9 cellular contexts compared by ENCODE assay signal in the genomic region with DNA sequence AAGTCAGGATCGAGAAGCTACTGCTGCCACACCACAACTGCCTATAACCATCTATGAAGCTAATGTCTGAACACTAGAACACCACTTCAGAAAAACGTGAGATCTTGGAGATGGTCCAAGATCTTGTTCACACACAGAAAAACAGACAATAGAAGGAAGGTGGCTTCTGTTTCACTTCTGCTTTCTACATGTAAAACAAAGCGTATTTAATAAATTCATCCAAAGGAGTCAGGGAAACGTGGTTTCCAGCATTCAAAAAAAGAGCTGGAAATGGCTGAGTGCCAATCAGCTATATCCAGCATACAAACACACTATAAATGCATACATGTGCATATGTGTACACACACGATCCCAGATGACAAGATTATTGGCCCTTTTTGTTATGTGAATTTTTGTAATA.
DNase-seq lines count a peak whose midpoint lies in the region; ATAC-seq and TF ChIP-seq lines count a peak whose summit lies in the region.
"Had no signal": no experiment of that assay in that cellular context is flagged by ENCODE, and none has a peak within 500 bp of the region (broad histone marks: within the 10 kb centered on the region; RNA-seq: fewer than 3 reads in every experiment).

No MANE protein-coding gene starts in this region.

- ATAC-seq in HG02588 (IDR thresholded peaks at IDR 0.05; ENCODE audit: unreplicated experiment) (peak; percentile 60), naive B cell (ENCODE audit: low read depth in 2 of 2) (peak; percentile 92 to 94)

- H3K4me3 ChIP-seq in dorsolateral prefrontal cortex, result peak overlapping the region in 1 of 59 donors; percentile 15
- H3K4me3 ChIP-seq: vagina had no signal

- intact Hi-C loops in dorsolateral prefrontal cortex (cut with DNase I), result no loop called here
- intact Hi-C loops in MCF 10A (cut with micrococcal nuclease), result no loop called here
- intact Hi-C loops in head of caudate nucleus (cut with DNase I), result no loop called here

- TF ChIP-seq CTCF in dorsolateral prefrontal cortex (IDR thresholded peaks at IDR 0.05 in 54 of 56, conservative IDR thresholded peaks at IDR 0.05 in 2 of 56; ENCODE audit: low read depth in 1 of 56, partially characterized antibody in 56 of 56), result no peak
- no peak for TF ChIP-seq CTCF in MCF 10A (IDR thresholded peaks at IDR 0.05; ENCODE audit: unreplicated experiment)

- H3K9me3 Mint-ChIP-seq in naive B cell, result no peaks in the 10 kb centered on the region
- no peaks in the 10 kb centered on the region for H3K9me3 Mint-ChIP-seq in MCF 10A (ENCODE audit: unreplicated experiment)

- H3K27me3 ChIP-seq in dorsolateral prefrontal cortex, result no peaks in the 10 kb centered on the region
- H3K27me3 ChIP-seq: vagina had no signal

- DNase-seq in NCI-H510A treated with DMSO at 0.1 percent for 48 hours (lab: John Stamatoyannopoulos, UW) (peak; percentile 4), NCI-H510A (lab: John Stamatoyannopoulos, UW) (no peak), NCI-H1105 treated with DMSO at 0.1 percent for 48 hours (lab: John Stamatoyannopoulos, UW) (peak; percentile 70), naive B cell (peak; percentile 62), dorsolateral prefrontal cortex (no peak), MCF 10A (ENCODE audit: unreplicated experiment) (no peak), head of caudate nucleus (no peak)

- no peaks in the 10 kb centered on the region for H3K27me3 Mint-ChIP-seq in naive B cell
- H3K27me3 Mint-ChIP-seq in MCF 10A (ENCODE audit: insufficient read depth, unreplicated experiment), result no peaks in the 10 kb centered on the region

- CTCF ChIA-PET in MCF 10A (lab: Yijun Ruan, JAX), result interaction anchor here (1.1 to 1.8 kb wide), 3 partner anchors 17 to 188 kb away, joined by 4 to 12 read pairs (median 7); partner anchors contain the start of gene CCDC71L

- peak overlapping the region in 4 of 6 donors; percentile 35 to 86 (median 45) for H3K27ac Mint-ChIP-seq in naive B cell
- H3K27ac Mint-ChIP-seq in MCF 10A (ENCODE audit: low read depth, unreplicated experiment), result no peak overlapping the region

- H3K36me3 Mint-ChIP-seq in naive B cell (no peaks in the 10 kb centered on the region), MCF 10A (ENCODE audit: insufficient read depth, unreplicated experiment) (no peaks in the 10 kb centered on the region)

- POLR2A ChIA-PET in MCF 10A (lab: Yijun Ruan, JAX), result no interaction called here

- BruUV-seq in MCF 10A (replicated peaks; lab: Mats Ljungman, UMichigan), result no TSS peak

- H3K27ac ChIP-seq in dorsolateral prefrontal cortex, result no peak overlapping the region
- H3K27ac ChIP-seq: vagina had no signal

- peak overlapping the region; percentile 49 to 67 (median 62) for H3K4me3 Mint-ChIP-seq in naive B cell
- H3K4me3 Mint-ChIP-seq in MCF 10A (ENCODE audit: unreplicated experiment), result no peak overlapping the region

- H3K4me1 Mint-ChIP-seq in naive B cell (peaks cover 26 to 36% (median 34%) of the 10 kb centered on the region in 3 donors), MCF 10A (ENCODE audit: insufficient read depth, unreplicated experiment) (peaks cover under 1% of the 10 kb centered on the region)

Comparison
In these comparisons a context has a peak if more than half of its experiments do, and no peak if none do; other contexts are left out.
1. DNase-seq: peak in NCI-H510A treated with DMSO at 0.1 percent for 48 hours (single experiment), NCI-H1105 treated with DMSO at 0.1 percent for 48 hours (single experiment) and naive B cell (single experiment); none in NCI-H510A (single experiment), dorsolateral prefrontal cortex (0 of 10), MCF 10A (single experiment) and head of caudate nucleus (0 of 42).